Comparison of ENCODE assay signal across 8 cellular contexts in genomic region chr7:128458956-128459355, GRCh38. TPM values are rescaled to one million over a fixed set of nuclear protein-coding genes. Genes with fewer than 3 reads are reported as not detected.
DNase-seq lines count a peak whose midpoint lies in the region; ATAC-seq and TF ChIP-seq lines count a peak whose summit lies in the region.

No MANE protein-coding gene starts in this region.

- H3K36me3 ChIP-seq in mucosa of descending colon (ENCODE audit: low read depth), result no peaks in the 10 kb centered on the region

- H3K9me3 Mint-ChIP-seq in immature natural killer cell, result no peaks in the 10 kb centered on the region

- H3K4me1 Mint-ChIP-seq in immature natural killer cell, result peaks cover 34 to 37% of the 10 kb centered on the region in 2 donors

- H3K4me3 ChIP-seq in mucosa of descending colon, result no peak overlapping the region

- no peaks in the 10 kb centered on the region for H3K36me3 Mint-ChIP-seq in immature natural killer cell

- intact Hi-C loops in mucosa of descending colon (cut with DNase I, micrococcal nuclease), result loop anchor here in 1 of 2 donors (2.0 kb wide), 1 partner anchor 32 kb away; no protein-coding TSS in a partner anchor

- H3K9me3 ChIP-seq in mucosa of descending colon, result no peaks in the 10 kb centered on the region

- peaks cover 30% of the 10 kb centered on the region for H3K4me1 ChIP-seq in mucosa of descending colon (ENCODE audit: low read depth)

- peak overlapping the region in 4 of 5 donors; percentile 29 to 74 (median 60) for H3K4me3 Mint-ChIP-seq in immature natural killer cell

- peaks cover 4 to 17% (median 11%) of the 10 kb centered on the region in 3 donors for H3K27me3 Mint-ChIP-seq in immature natural killer cell (ENCODE audit: low read depth in 3 of 3)

- DNase-seq in immature natural killer cell (peak; percentile 68 to 78 (median 72)), NAMALWA (ENCODE audit: low spot score) (no peak), GM03348 (ENCODE audit: low spot score) (no peak), HK-2 (ENCODE audit: unreplicated experiment) (no peak), mucosa of descending colon (no peak)

- peak overlapping the region; percentile 53 to 93 (median 80) for H3K27ac Mint-ChIP-seq in immature natural killer cell

- ATAC-seq in GM18867 (IDR thresholded peaks at IDR 0.05; ENCODE audit: unreplicated experiment), result peak; percentile 37
- peak; percentile 27 for ATAC-seq in GM21619 (IDR thresholded peaks at IDR 0.05; ENCODE audit: unreplicated experiment)
- peak; percentile 17 for ATAC-seq in HG03571 (IDR thresholded peaks at IDR 0.05; ENCODE audit: unreplicated experiment)
- ATAC-seq in mucosa of descending colon, result no peak

- no peak for TF ChIP-seq CTCF in mucosa of descending colon (IDR thresholded peaks at IDR 0.05)

RNA-seq across cellular contexts. Expression of gene HILPDA, which starts 3.3 kb away (rescaled TPM):
- polyA plus RNA-seq in immature natural killer cell, result 1 to 10 TPM; 5.7 to 6.5 (median 6.0) TPM
- total RNA-seq in mucosa of descending colon, result 1 to 10 TPM; 5.8 to 9.8 (median 6.6) TPM

RNA-seq across cellular contexts. Expression of gene METTL2B, which starts 17.6 kb away (rescaled TPM):
- 10 to 100 TPM in 2 of 3 donors, 1 to 10 TPM in 1; 2.8 to 24.9 (median 11.9) TPM for polyA plus RNA-seq in immature natural killer cell
- total RNA-seq in mucosa of descending colon, result 10 to 100 TPM; 24.1 to 29.4 (median 28.4) TPM

RNA-seq across cellular contexts. Expression of gene IMPDH1, which starts 49.2 kb away (rescaled TPM):
- polyA plus RNA-seq in immature natural killer cell, result 10 to 100 TPM; 39.0 to 66.0 (median 53.3) TPM
- total RNA-seq in mucosa of descending colon, result 10 to 100 TPM; 21.3 to 37.0 (median 35.5) TPM

Comparison
In these comparisons a context has a peak if more than half of its experiments do, and no peak if none do; other contexts are left out.
1. DNase-seq: peak in immature natural killer cell (3 of 3); none in NAMALWA (single experiment), GM03348 (single experiment), HK-2 (single experiment) and mucosa of descending colon (0 of 3).